Comparison of ENCODE assay signal across 8 cellular contexts in the genomic region with DNA sequence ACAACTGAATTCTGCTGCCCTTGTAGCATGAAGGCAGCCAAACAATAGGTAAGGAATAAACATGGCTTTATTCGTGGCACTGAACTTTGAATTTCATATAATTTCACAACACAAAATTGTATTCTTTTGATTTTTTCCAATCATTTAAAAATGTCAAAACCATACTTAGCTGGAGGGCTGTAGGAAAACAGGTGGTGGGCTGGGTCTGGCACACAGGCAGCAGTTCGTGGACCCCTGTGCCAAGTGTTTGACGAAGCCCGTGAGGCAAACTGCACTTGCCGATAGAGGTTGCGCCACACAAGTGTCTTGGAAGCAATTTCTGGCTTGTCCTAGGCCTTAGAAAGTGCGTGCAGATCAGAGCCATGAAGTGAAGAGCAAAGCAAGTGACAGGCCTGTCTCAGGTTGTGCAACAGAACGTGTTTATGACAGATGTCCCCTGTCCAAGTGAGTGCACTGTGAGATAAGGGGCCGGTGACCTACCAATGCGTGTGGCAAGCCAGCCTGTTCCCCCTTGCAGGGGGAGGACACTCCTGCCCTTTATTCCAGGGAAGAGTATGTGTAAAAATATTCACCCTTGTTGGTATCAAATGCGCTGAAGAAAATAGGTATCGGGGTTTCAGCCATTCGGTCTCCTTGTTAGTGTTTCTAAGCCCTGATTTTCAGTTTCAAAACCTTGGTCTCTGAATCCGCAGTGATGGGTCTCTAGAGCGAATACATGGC. TPM values are rescaled to one million over a fixed set of nuclear protein-coding genes. Genes with fewer than 3 reads are reported as not detected.
DNase-seq lines count a peak whose midpoint lies in the region; ATAC-seq and TF ChIP-seq lines count a peak whose summit lies in the region.

No MANE protein-coding gene starts in this region.

- no peak for TF ChIP-seq CTCF in upper lobe of left lung (IDR thresholded peaks at IDR 0.05)

- peaks cover 12% of the 10 kb centered on the region for H3K4me1 Mint-ChIP-seq in T-helper 1 cell treated with Interleukin-12 subunit alpha and Interleukin-12 subunit beta and Interleukin-4 antibody, amounts not matched to agents 30 μg/mL and 1 μg/mL, for 36 hours (ENCODE audit: low read depth)

- DNase-seq in T-helper 1 cell (no peak), SK-N-MC (ENCODE audit: low read depth, low spot score) (no peak), upper lobe of left lung (peak in 1 of 2 donors; percentile 75)

- H3K27me3 ChIP-seq in ectodermal cell (ENCODE audit: control insufficient read depth, insufficient read depth, low read length, poor library complexity, severe bottlenecking) (peaks cover 32% of the 10 kb centered on the region), upper lobe of left lung (no peaks in the 10 kb centered on the region)

- ATAC-seq in HG03139 (IDR thresholded peaks at IDR 0.05; ENCODE audit: unreplicated experiment) = peak; percentile 29
- ATAC-seq in upper lobe of left lung (ENCODE audit: low FRiP score in 2 of 2) = peak; percentile 45 to 63
- ATAC-seq in HG02884 (IDR thresholded peaks at IDR 0.05; ENCODE audit: unreplicated experiment) = no peak

- H3K27me3 Mint-ChIP-seq in T-helper 1 cell treated with Interleukin-12 subunit alpha and Interleukin-12 subunit beta and Interleukin-4 antibody, amounts not matched to agents 30 μg/mL and 1 μg/mL, for 36 hours (ENCODE audit: low read depth) = peaks cover 28% of the 10 kb centered on the region

- 43 to 48% methylated on average over 15 of the region's 15 CpGs for WGBS in ectodermal cell, 2 experiments
- WGBS in mesodermal cell (ENCODE audit: insufficient coverage in 2 of 2), 2 experiments = 39 to 42% methylated on average over 13 to 14 of the region's 15 CpGs
- 18 to 21% methylated on average over 15 of the region's 15 CpGs for WGBS in upper lobe of left lung, 2 donors

- no peaks in the 10 kb centered on the region for H3K4me1 ChIP-seq in ectodermal cell (ENCODE audit: control insufficient read depth, insufficient read depth, low read length)
- H3K4me1 ChIP-seq in mesodermal cell (ENCODE audit: control insufficient read depth, insufficient read depth, low read length, poor library complexity, severe bottlenecking) = no peaks in the 10 kb centered on the region
- H3K4me1 ChIP-seq in upper lobe of left lung = peaks cover 22 to 48% (median 38%) of the 10 kb centered on the region in 4 donors

- no peaks in the 10 kb centered on the region for H3K36me3 Mint-ChIP-seq in T-helper 1 cell treated with Interleukin-12 subunit alpha and Interleukin-12 subunit beta and Interleukin-4 antibody, amounts not matched to agents 30 μg/mL and 1 μg/mL, for 36 hours (ENCODE audit: low read depth)

- peak overlapping the region; percentile 71 for H3K27ac Mint-ChIP-seq in T-helper 1 cell treated with Interleukin-12 subunit alpha and Interleukin-12 subunit beta and Interleukin-4 antibody, amounts not matched to agents 30 μg/mL and 1 μg/mL, for 36 hours

- H3K27ac ChIP-seq in SK-N-MC (no peak overlapping the region), ectodermal cell (ENCODE audit: insufficient read depth, low read depth, low read length, poor library complexity, severe bottlenecking) (no peak overlapping the region), mesodermal cell (ENCODE audit: low read depth, low read length, severe bottlenecking) (no peak overlapping the region), upper lobe of left lung (peak overlapping the region; percentile 88 to 96 (median 90))

- no peaks in the 10 kb centered on the region for H3K36me3 ChIP-seq in SK-N-MC (ENCODE audit: insufficient read depth, low read length)
- no peaks in the 10 kb centered on the region for H3K36me3 ChIP-seq in ectodermal cell (ENCODE audit: control insufficient read depth, insufficient read depth, low read length)
- no peaks in the 10 kb centered on the region for H3K36me3 ChIP-seq in mesodermal cell (ENCODE audit: control insufficient read depth, insufficient read depth, low read length)
- H3K36me3 ChIP-seq in upper lobe of left lung = no peaks in the 10 kb centered on the region

- no peaks in the 10 kb centered on the region for H3K9me3 Mint-ChIP-seq in T-helper 1 cell treated with Interleukin-12 subunit alpha and Interleukin-12 subunit beta and Interleukin-4 antibody, amounts not matched to agents 30 μg/mL and 1 μg/mL, for 36 hours

- peak overlapping the region; percentile 89 for H3K9ac ChIP-seq in SK-N-MC (ENCODE audit: insufficient read length)

- TF ChIP-seq EP300 in upper lobe of left lung (IDR thresholded peaks at IDR 0.05) = peak in 3 of 4 donors; percentile 10 to 61 (median 36)

- no peak for TF ChIP-seq POLR2A in upper lobe of left lung (IDR thresholded peaks at IDR 0.05)

- H3K4me3 ChIP-seq in SK-N-MC (peak overlapping the region; percentile 97), ectodermal cell (ENCODE audit: insufficient read depth, low read depth, low read length) (peak overlapping the region; percentile 76), mesodermal cell (ENCODE audit: extremely low read depth, insufficient read depth, low read length, poor library complexity, severe bottlenecking) (peak overlapping the region; percentile 75), upper lobe of left lung (peak overlapping the region; percentile 60 to 94 (median 90))

- H3K9me3 ChIP-seq in SK-N-MC (ENCODE audit: low read depth, low read length) = no peaks in the 10 kb centered on the region
- no peaks in the 10 kb centered on the region for H3K9me3 ChIP-seq in ectodermal cell (ENCODE audit: control insufficient read depth, low read length)
- H3K9me3 ChIP-seq in mesodermal cell (ENCODE audit: control insufficient read depth, low read length) = no peaks in the 10 kb centered on the region
- no peaks in the 10 kb centered on the region for H3K9me3 ChIP-seq in upper lobe of left lung

- H3K4me3 Mint-ChIP-seq in T-helper 1 cell treated with Interleukin-12 subunit alpha and Interleukin-12 subunit beta and Interleukin-4 antibody, amounts not matched to agents 30 μg/mL and 1 μg/mL, for 36 hours = peak overlapping the region; percentile 82

RNA-seq across cellular contexts. Expression of a gene that starts 0.8 kb away (rescaled TPM):
- polyA plus RNA-seq in ectodermal cell (2013, experiment 1 of 4) = 14.5 TPM
- 12.0 TPM for polyA plus RNA-seq in ectodermal cell (2013, experiment 2 of 4)
- 10.3 TPM for polyA plus RNA-seq in ectodermal cell (2013, experiment 3 of 4)
- 11.2 TPM for polyA plus RNA-seq in ectodermal cell (2013, experiment 4 of 4)
- polyA plus RNA-seq in mesodermal cell (2013, experiment 1 of 2) = 19.0 TPM
- 21.2 TPM for polyA plus RNA-seq in mesodermal cell (2013, experiment 2 of 2)
- 100 to 1,000 TPM in 4 of 6 donors, 10 to 100 TPM in 2; 52.5 to 262 (median 113) TPM for total RNA-seq in upper lobe of left lung

RNA-seq across cellular contexts. Expression of a gene that starts 42.6 kb away (rescaled TPM):
- polyA plus RNA-seq in ectodermal cell (2013, experiment 1 of 4) = not detected
- not detected for polyA plus RNA-seq in ectodermal cell (2013, experiment 2 of 4)
- polyA plus RNA-seq in ectodermal cell (2013, experiment 3 of 4) = not detected
- polyA plus RNA-seq in ectodermal cell (2013, experiment 4 of 4) = not detected
- polyA plus RNA-seq in mesodermal cell (2013, experiment 1 of 2) = 0.44 TPM
- polyA plus RNA-seq in mesodermal cell (2013, experiment 2 of 2) = not detected
- total RNA-seq in upper lobe of left lung = 1 to 10 TPM in 1 of 6 donors, under 1 TPM in 2, not detected in 3; 0.13 to 1.3 (median 0.30) TPM

Comparison
In these comparisons a context has a peak if more than half of its experiments do, and no peak if none do; other contexts are left out.
1. H3K27ac ChIP-seq: peak in upper lobe of left lung (4 of 4); none in SK-N-MC (single experiment), ectodermal cell (single experiment) and mesodermal cell (single experiment).
2. Peak in every context shown above with its lines, with median percentiles within 50 percentile points of each other: H3K4me3 ChIP-seq.